In the genomic region with DNA sequence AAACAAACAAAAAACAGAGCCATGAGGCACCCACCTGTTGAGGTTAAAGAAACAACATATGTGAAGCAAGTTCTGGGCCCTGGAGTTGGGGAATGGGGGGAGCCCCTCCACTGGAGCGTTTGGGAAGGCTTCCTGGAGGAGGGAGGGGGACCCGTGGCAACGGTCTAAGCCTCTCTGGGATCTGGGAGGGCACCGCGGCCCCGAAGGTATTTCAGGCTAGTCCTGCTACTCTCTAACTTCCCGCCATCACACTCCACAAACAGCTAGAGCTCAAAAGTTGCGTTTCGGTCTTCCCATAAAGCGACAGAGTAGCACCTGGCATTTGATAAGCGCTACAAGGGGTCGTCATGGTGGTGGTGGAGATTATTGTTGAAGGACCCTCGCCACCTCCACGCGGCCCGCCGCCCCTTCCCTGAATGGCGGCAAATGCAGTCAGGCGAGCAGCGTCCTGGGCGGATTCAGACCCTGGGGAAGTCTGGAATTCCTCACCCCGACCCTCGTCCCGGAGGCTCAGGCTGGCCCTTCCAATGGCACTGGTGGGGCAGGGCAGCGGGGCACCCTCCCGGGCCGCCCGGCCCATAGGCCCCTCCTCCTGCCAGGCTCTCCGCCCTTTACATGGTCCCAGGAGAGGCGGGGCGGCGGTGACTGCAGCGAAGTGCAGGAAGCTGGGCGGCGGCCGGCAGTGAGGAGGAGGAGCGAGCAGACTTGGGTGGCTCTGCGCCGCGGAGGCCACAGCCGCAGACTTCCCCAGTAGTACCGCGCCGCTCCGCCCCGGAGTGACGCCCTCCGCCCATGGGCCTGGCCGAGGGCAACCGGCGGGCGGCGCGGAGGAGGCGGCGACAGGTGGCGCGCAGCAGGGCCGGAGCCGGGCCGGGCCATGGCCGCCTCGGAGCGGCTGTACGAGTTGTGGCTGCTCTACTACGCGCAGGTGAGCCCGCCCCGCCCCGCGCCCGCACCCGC, we compare ENCODE assay signal across 8 cellular contexts. TPM values are rescaled to one million over a fixed set of nuclear protein-coding genes. Genes with fewer than 3 reads are reported as not detected.
DNase-seq lines count a peak whose midpoint lies in the region; FAIRE-seq and TF ChIP-seq lines count a peak whose summit lies in the region.

A gene with protein sequence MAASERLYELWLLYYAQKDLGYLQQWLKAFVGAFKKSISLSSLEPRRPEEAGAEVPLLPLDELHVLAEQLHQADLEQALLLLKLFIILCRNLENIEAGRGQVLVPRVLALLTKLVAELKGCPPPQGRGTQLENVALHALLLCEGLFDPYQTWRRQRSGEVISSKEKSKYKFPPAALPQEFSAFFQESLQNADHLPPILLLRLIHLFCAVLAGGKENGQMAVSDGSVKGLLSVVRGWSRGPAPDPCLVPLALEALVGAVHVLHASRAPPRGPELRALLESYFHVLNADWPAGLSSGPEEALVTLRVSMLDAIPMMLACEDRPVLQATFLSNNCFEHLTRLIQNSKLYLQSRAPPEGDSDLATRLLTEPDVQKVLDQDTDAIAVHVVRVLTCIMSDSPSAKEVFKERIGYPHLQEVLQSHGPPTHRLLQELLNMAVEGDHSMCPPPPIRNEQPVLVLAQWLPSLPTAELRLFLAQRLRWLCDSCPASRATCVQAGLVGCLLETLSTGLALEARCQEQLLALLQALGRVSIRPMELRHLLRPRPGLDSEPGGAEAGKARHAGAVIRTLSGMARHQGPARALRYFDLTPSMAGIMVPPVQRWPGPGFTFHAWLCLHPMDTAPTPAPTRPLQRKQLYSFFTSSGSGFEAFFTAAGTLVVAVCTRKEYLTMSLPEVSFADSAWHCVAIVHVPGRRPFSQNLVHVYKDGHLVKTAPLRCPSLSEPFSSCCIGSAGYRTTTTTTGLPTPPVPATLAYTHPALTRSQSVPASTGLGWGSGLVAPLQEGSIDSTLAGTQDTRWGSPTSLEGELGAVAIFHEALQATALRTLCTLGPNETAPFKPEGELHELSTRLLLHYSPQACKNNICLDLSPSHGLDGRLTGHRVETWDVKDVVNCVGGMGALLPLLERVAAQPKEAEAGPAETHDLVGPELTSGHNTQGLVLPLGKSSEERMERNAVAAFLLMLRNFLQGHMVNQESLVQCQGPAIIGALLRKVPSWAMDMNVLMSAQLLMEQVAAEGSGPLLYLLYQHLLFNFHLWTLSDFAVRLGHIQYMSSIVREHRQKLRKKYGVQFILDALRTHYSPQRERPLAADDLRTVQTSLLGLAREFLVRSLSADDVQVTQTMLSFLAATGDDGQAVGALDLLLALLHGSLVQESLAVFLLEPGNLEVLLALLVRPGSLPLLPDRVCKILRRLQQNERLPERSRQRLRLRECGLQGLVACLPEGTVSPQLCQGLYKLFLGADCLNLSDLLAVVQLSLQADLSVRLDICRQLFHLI (N-terminal part only) (plus strand): TSS at position 682 of the 960 bp plus-strand sequence. CDS start 196 bp downstream, at position 878.

- peak; percentile 18; the same call in 1 of the 2 replicates for TF ChIP-seq POLR2A in H54 (IDR thresholded peaks at IDR 0.05; ENCODE audit: low read depth, low read length)
- TF ChIP-seq POLR2A in Raji (IDR thresholded peaks at IDR 0.05; ENCODE audit: insufficient read depth, low read depth, low read length) = peak; percentile 84

- DNase-seq in ELR (ENCODE audit: low read depth) (peak; percentile 93), H54 (ENCODE audit: insufficient read length, low spot score) (peak; percentile 97), LoVo (ENCODE audit: low spot score) (peak; percentile 97), fibroblast of the aortic adventitia (ENCODE audit: low read depth) (peak; percentile 85), nephron progenitor cell (peak; percentile 92)
- DNase-seq in activated T-helper 9 cell treated with anti-CD3 and anti-CD28 coated beads, Interleukin-2, amount 50 U/mL, for 16 hours (ENCODE audit: low read depth) = peak; percentile 95

- H3K4me1 Mint-ChIP-seq in nephron progenitor cell = peaks cover 59% of the 10 kb centered on the region
- H3K4me1 Mint-ChIP-seq in stimulated activated naive CD8-positive, alpha-beta T cell treated with anti-CD3 and anti-CD28 coated beads, Interleukin-15, Interleukin-2, amounts not matched to agents 100 ng/mL and 50 ng/mL, for 24 hours (ENCODE audit: low read depth) = peaks cover 63% of the 10 kb centered on the region

- H3K36me3 Mint-ChIP-seq in nephron progenitor cell (ENCODE audit: low read depth) = peaks cover 8% of the 10 kb centered on the region
- peaks cover 16% of the 10 kb centered on the region for H3K36me3 Mint-ChIP-seq in stimulated activated naive CD8-positive, alpha-beta T cell treated with anti-CD3 and anti-CD28 coated beads, Interleukin-15, Interleukin-2, amounts not matched to agents 100 ng/mL and 50 ng/mL, for 24 hours (ENCODE audit: low read depth)

- no peak for FAIRE-seq in H54 (lab: Jason Lieb, UNC)

- H3K4me3 Mint-ChIP-seq in nephron progenitor cell = peak within 1 kb of the TSS; percentile 79
- peak within 1 kb of the TSS; percentile 86 for H3K4me3 Mint-ChIP-seq in stimulated activated naive CD8-positive, alpha-beta T cell treated with anti-CD3 and anti-CD28 coated beads, Interleukin-15, Interleukin-2, amounts not matched to agents 100 ng/mL and 50 ng/mL, for 24 hours

- TF ChIP-seq CTCF in fibroblast of the aortic adventitia (IDR thresholded peaks at IDR 0.05; ENCODE audit: insufficient read depth, low read length) = no peak
- TF ChIP-seq CTCF in nephron progenitor cell (IDR thresholded peaks at IDR 0.05) = no peak

- peak within 1 kb of the TSS; percentile 76 for H3K4me3 ChIP-seq in fibroblast of the aortic adventitia (ENCODE audit: low read depth, low read length)

- H3K27me3 Mint-ChIP-seq in nephron progenitor cell (ENCODE audit: low read depth, poor library complexity) = peaks cover 26% of the 10 kb centered on the region
- peaks cover 3% of the 10 kb centered on the region for H3K27me3 Mint-ChIP-seq in stimulated activated naive CD8-positive, alpha-beta T cell treated with anti-CD3 and anti-CD28 coated beads, Interleukin-15, Interleukin-2, amounts not matched to agents 100 ng/mL and 50 ng/mL, for 24 hours

- no peaks in the 10 kb centered on the region for H3K9me3 Mint-ChIP-seq in nephron progenitor cell
- no peaks in the 10 kb centered on the region for H3K9me3 Mint-ChIP-seq in stimulated activated naive CD8-positive, alpha-beta T cell treated with anti-CD3 and anti-CD28 coated beads, Interleukin-15, Interleukin-2, amounts not matched to agents 100 ng/mL and 50 ng/mL, for 24 hours

- no peak within 1 kb of the TSS for H3K27ac Mint-ChIP-seq in nephron progenitor cell
- H3K27ac Mint-ChIP-seq in stimulated activated naive CD8-positive, alpha-beta T cell treated with anti-CD3 and anti-CD28 coated beads, Interleukin-15, Interleukin-2, amounts not matched to agents 100 ng/mL and 50 ng/mL, for 24 hours = peak within 1 kb of the TSS; percentile 82

RNA-seq across cellular contexts. Expression of the gene that starts here (rescaled TPM):
- 4.4 and 6.4 TPM in 2 replicates for total RNA-seq in fibroblast of the aortic adventitia (ENCODE audit: low replicate concordance)

Comparison
In these comparisons a context has a peak if more than half of its experiments do, and no peak if none do; other contexts are left out.
1. Peak in every context shown above with its lines: DNase-seq and H3K4me3 ChIP-seq.